1 cellular context compared by ENCODE assay signal in the genomic region with DNA sequence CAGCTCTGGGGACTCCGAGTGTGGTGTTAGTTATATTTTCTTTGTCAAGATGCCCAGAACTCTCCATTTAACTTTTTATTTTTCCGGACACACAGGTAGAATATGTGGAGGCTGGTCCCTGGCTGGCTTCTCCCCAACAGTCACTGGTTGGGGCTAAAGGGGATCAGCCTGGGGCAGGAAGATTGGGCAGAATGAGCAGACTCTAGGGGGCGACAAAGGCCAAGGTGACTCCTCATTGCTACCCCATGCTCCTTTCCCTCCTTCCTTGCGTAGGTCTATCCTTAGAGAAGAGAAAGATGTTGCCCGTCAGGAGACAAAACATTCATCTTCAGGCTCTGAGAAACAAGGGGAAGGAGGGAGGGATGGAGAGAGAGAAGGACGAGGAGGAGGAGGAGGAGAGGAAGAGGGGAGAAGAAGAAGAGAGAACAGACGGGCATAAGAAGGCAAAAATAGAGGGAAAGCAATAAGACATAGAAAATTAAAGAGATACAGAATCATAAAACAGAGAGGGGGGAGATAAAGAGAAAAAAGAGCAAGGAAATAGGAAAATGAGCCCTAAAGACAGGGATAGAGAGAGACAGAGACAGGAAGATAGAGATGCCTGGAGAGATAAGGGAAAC.
TF ChIP-seq lines count a peak whose summit lies in the region.

No MANE protein-coding gene starts in this region.

TF ChIP-seq in HCT116, 20 proteins besides CTCF, POLR2A, EP300 and RAD21 (continued from another document):
- TF ChIP-seq, protein P1, sequence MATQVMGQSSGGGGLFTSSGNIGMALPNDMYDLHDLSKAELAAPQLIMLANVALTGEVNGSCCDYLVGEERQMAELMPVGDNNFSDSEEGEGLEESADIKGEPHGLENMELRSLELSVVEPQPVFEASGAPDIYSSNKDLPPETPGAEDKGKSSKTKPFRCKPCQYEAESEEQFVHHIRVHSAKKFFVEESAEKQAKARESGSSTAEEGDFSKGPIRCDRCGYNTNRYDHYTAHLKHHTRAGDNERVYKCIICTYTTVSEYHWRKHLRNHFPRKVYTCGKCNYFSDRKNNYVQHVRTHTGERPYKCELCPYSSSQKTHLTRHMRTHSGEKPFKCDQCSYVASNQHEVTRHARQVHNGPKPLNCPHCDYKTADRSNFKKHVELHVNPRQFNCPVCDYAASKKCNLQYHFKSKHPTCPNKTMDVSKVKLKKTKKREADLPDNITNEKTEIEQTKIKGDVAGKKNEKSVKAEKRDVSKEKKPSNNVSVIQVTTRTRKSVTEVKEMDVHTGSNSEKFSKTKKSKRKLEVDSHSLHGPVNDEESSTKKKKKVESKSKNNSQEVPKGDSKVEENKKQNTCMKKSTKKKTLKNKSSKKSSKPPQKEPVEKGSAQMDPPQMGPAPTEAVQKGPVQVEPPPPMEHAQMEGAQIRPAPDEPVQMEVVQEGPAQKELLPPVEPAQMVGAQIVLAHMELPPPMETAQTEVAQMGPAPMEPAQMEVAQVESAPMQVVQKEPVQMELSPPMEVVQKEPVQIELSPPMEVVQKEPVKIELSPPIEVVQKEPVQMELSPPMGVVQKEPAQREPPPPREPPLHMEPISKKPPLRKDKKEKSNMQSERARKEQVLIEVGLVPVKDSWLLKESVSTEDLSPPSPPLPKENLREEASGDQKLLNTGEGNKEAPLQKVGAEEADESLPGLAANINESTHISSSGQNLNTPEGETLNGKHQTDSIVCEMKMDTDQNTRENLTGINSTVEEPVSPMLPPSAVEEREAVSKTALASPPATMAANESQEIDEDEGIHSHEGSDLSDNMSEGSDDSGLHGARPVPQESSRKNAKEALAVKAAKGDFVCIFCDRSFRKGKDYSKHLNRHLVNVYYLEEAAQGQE (IDR thresholded peaks at IDR 0.05; ENCODE audit: low read depth) = no peak
- TF ChIP-seq SRF (IDR thresholded peaks at IDR 0.05; ENCODE audit: low read depth) (no peak), FOSL1 (IDR thresholded peaks at IDR 0.05; ENCODE audit: low read depth) (no peak)
